Comparison of ENCODE assay signal across 10 cellular contexts in genomic region chr5:168123853-168124528, GRCh38.
DNase-seq lines count a peak whose midpoint lies in the region; ATAC-seq lines count a peak whose summit lies in the region.
"Had no signal": no experiment of that assay in that cellular context is flagged by ENCODE, and none has a peak within 500 bp of the region (broad histone marks: within the 10 kb centered on the region; RNA-seq: fewer than 3 reads in every experiment).

No MANE protein-coding gene starts in this region.

- peak overlapping the region in 1 of 2 donors; percentile 8 for H3K4me3 Mint-ChIP-seq in activated T-cell treated with anti-CD3 and anti-CD28 coated beads, Interleukin-2, amount 50 U/mL, for 72 hours
- no peak overlapping the region for H3K4me3 Mint-ChIP-seq in stimulated activated effector memory CD8-positive, alpha-beta T cell treated with anti-CD3 and anti-CD28 coated beads, Interleukin-12 subunit alpha, Interleukin-12 subunit beta, amount 100 ng/mL, for 72 hours
- H3K4me3 Mint-ChIP-seq: activated naive CD4-positive, alpha-beta T cell treated with anti-CD3 and anti-CD28 coated beads, Interleukin-2, amount 10 ng/mL, durations not matched to agents 7 days and 5 days had no signal

- peaks cover 0 to 2% of the 10 kb centered on the region in 2 donors for H3K9me3 Mint-ChIP-seq in activated T-cell treated with anti-CD3 and anti-CD28 coated beads, Interleukin-2, amount 50 U/mL, for 72 hours
- H3K9me3 Mint-ChIP-seq in stimulated activated effector memory CD8-positive, alpha-beta T cell treated with anti-CD3 and anti-CD28 coated beads, Interleukin-12 subunit alpha, Interleukin-12 subunit beta, amount 100 ng/mL, for 72 hours = peaks cover 2% of the 10 kb centered on the region
- H3K9me3 Mint-ChIP-seq: activated naive CD4-positive, alpha-beta T cell treated with anti-CD3 and anti-CD28 coated beads, Interleukin-2, amount 10 ng/mL, durations not matched to agents 7 days and 5 days had no signal

- no peak overlapping the region for H4K8ac ChIP-seq in neuronal stem cell (ENCODE audit: low read depth, low read length)

- no peak overlapping the region for H3K14ac ChIP-seq in neuronal stem cell (ENCODE audit: low read length)

- H3K27ac ChIP-seq in neuronal stem cell (replicated peaks; ENCODE audit: low read length) = no peak overlapping the region

- no peak overlapping the region for H3K27ac Mint-ChIP-seq in activated T-cell treated with anti-CD3 and anti-CD28 coated beads, Interleukin-2, amount 50 U/mL, for 72 hours
- H3K27ac Mint-ChIP-seq in stimulated activated effector memory CD8-positive, alpha-beta T cell treated with anti-CD3 and anti-CD28 coated beads, Interleukin-12 subunit alpha, Interleukin-12 subunit beta, amount 100 ng/mL, for 72 hours = no peak overlapping the region
- H3K27ac Mint-ChIP-seq: activated naive CD4-positive, alpha-beta T cell treated with anti-CD3 and anti-CD28 coated beads, Interleukin-2, amount 10 ng/mL, durations not matched to agents 7 days and 5 days had no signal

- H2AK5ac ChIP-seq in neuronal stem cell (ENCODE audit: low read depth, low read length) = no peak overlapping the region

- H2BK5ac ChIP-seq in neuronal stem cell (ENCODE audit: low read length) = no peak overlapping the region

- no peak overlapping the region for H2BK15ac ChIP-seq in neuronal stem cell (ENCODE audit: low read length)

- DNase-seq in activated T-cell treated with anti-CD3 and anti-CD28 coated beads, Interleukin-2, amount 50 U/mL, for 72 hours = no peak
- DNase-seq in activated T-cell treated with anti-CD3 and anti-CD28 coated beads for 4 hours = no peak
- DNase-seq in stimulated activated effector memory CD8-positive, alpha-beta T cell treated with anti-CD3 and anti-CD28 coated beads, Interleukin-12 subunit alpha, Interleukin-12 subunit beta, amount 100 ng/mL, for 72 hours (ENCODE audit: low spot score in 2 of 2) = no peak
- DNase-seq in activated gamma-delta T cell (lab: John Stamatoyannopoulos, UW) = no peak
- no peak for DNase-seq in neuronal stem cell (ENCODE audit: low spot score)
- DNase-seq in NCI-H2227 (lab: John Stamatoyannopoulos, UW; ENCODE audit: unreplicated experiment) = no peak
- DNase-seq: activated naive CD4-positive, alpha-beta T cell treated with anti-CD3 and anti-CD28 coated beads, Interleukin-2, amount 10 ng/mL, durations not matched to agents 7 days and 5 days; NCI-H774 had no signal

- H3K27me3 ChIP-seq in neuronal stem cell (ENCODE audit: control insufficient read depth in 3 of 3, insufficient read depth in 3 of 3, low read depth in 1 of 3, low read length in 3 of 3) = no peaks in the 10 kb centered on the region

- ATAC-seq in activated T-cell treated with anti-CD3 and anti-CD28 coated beads, Interleukin-2, amount 50 U/mL, for 72 hours (replicated peaks in 1 of 2) = peak; percentile 20 to 59
- ATAC-seq in GM21737 (IDR thresholded peaks at IDR 0.05; ENCODE audit: unreplicated experiment) = peak; percentile 73
- peak; percentile 96 for ATAC-seq in HG03432 (IDR thresholded peaks at IDR 0.05; ENCODE audit: unreplicated experiment)
- peak; percentile 47 for ATAC-seq in stimulated activated effector memory CD8-positive, alpha-beta T cell treated with anti-CD3 and anti-CD28 coated beads, Interleukin-12 subunit alpha, Interleukin-12 subunit beta, amount 100 ng/mL, for 72 hours

- no peak overlapping the region for H3K4ac ChIP-seq in neuronal stem cell (ENCODE audit: low read length)

- H3K4me2 ChIP-seq in neuronal stem cell (ENCODE audit: insufficient read depth, low read length, poor library complexity, severe bottlenecking) = no peak overlapping the region

- no CpG with 5 or more reads among the region's 5 CpGs for WGBS in neuronal stem cell (ENCODE audit: extremely low coverage in 2 of 2, insufficient read length in 2 of 2, insufficient replicate concordance in 1 of 2), 2 donors

- H3K4me1 ChIP-seq in neuronal stem cell (ENCODE audit: control insufficient read depth in 2 of 2, insufficient read depth in 1 of 2, low read depth in 1 of 2, low read length in 2 of 2) = peaks cover 14 to 17% of the 10 kb centered on the region in 2 donors

- H3K9me3 ChIP-seq in neuronal stem cell (replicated peaks in 1 of 2; ENCODE audit: control insufficient read depth in 2 of 2, insufficient read depth in 1 of 2, low read depth in 1 of 2, low read length in 2 of 2) = peaks cover 0 to 4% of the 10 kb centered on the region in 2 donors

- no peak overlapping the region for H2BK12ac ChIP-seq in neuronal stem cell (ENCODE audit: low read length)

- no peak overlapping the region for H3K4me3 ChIP-seq in neuronal stem cell (ENCODE audit: low read length in 2 of 2)

- no peak overlapping the region for H3K9ac ChIP-seq in neuronal stem cell (ENCODE audit: low read depth, low read length, poor library complexity)

- H2BK120ac ChIP-seq in neuronal stem cell (ENCODE audit: low read depth, low read length) = no peak overlapping the region

- H3K36me3 Mint-ChIP-seq in activated T-cell treated with anti-CD3 and anti-CD28 coated beads, Interleukin-2, amount 50 U/mL, for 72 hours (ENCODE audit: insufficient read depth in 2 of 2) = no peaks in the 10 kb centered on the region
- no peaks in the 10 kb centered on the region for H3K36me3 Mint-ChIP-seq in stimulated activated effector memory CD8-positive, alpha-beta T cell treated with anti-CD3 and anti-CD28 coated beads, Interleukin-12 subunit alpha, Interleukin-12 subunit beta, amount 100 ng/mL, for 72 hours
- H3K36me3 Mint-ChIP-seq: activated naive CD4-positive, alpha-beta T cell treated with anti-CD3 and anti-CD28 coated beads, Interleukin-2, amount 10 ng/mL, durations not matched to agents 7 days and 5 days had no signal

- H3K27me3 Mint-ChIP-seq in activated T-cell treated with anti-CD3 and anti-CD28 coated beads, Interleukin-2, amount 50 U/mL, for 72 hours (ENCODE audit: low read depth) = no peaks in the 10 kb centered on the region
- H3K27me3 Mint-ChIP-seq: activated naive CD4-positive, alpha-beta T cell treated with anti-CD3 and anti-CD28 coated beads, Interleukin-2, amount 10 ng/mL, durations not matched to agents 7 days and 5 days had no signal

- H3K4me1 Mint-ChIP-seq in activated T-cell treated with anti-CD3 and anti-CD28 coated beads, Interleukin-2, amount 50 U/mL, for 72 hours (ENCODE audit: low read depth) = peaks cover 13% of the 10 kb centered on the region
- H3K4me1 Mint-ChIP-seq in stimulated activated effector memory CD8-positive, alpha-beta T cell treated with anti-CD3 and anti-CD28 coated beads, Interleukin-12 subunit alpha, Interleukin-12 subunit beta, amount 100 ng/mL, for 72 hours = peaks cover 6% of the 10 kb centered on the region

- H3K79me1 ChIP-seq in neuronal stem cell (ENCODE audit: low read depth, low read length) = no peaks in the 10 kb centered on the region

- H3K36me3 ChIP-seq in neuronal stem cell (replicated peaks in 1 of 2; ENCODE audit: control insufficient read depth in 2 of 2, insufficient read depth in 2 of 2, low read length in 2 of 2) = no peaks in the 10 kb centered on the region

- no peak overlapping the region for H4K91ac ChIP-seq in neuronal stem cell (ENCODE audit: low read depth, low read length, poor library complexity)

- no peak overlapping the region for H3K23ac ChIP-seq in neuronal stem cell (ENCODE audit: low read depth, low read length, poor library complexity)

- no peak overlapping the region for H3K18ac ChIP-seq in neuronal stem cell (ENCODE audit: low read length)

- no peak overlapping the region for H2AFZ ChIP-seq in neuronal stem cell (ENCODE audit: low read length)

Comparison
In these comparisons a context has a peak if more than half of its experiments do, and no peak if none do; other contexts are left out.
1. ATAC-seq: peak in every context shown above with its lines; median percentile 96 in HG03432; 73 in GM21737; 47 in stimulated activated effector memory CD8-positive, alpha-beta T cell treated with anti-CD3 and anti-CD28 coated beads, Interleukin-12 subunit alpha, Interleukin-12 subunit beta, amount 100 ng/mL, for 72 hours; 40 in activated T-cell treated with anti-CD3 and anti-CD28 coated beads, Interleukin-2, amount 50 U/mL, for 72 hours.